ENCODE assay signal across 12 cellular contexts in genomic region chr13:27783111-27783510, GRCh38. TPM values are rescaled to one million over a fixed set of nuclear protein-coding genes. Genes with fewer than 3 reads are reported as not detected.
DNase-seq lines count a peak whose midpoint lies in the region; ATAC-seq and TF ChIP-seq lines count a peak whose summit lies in the region.
"Had no signal": no experiment of that assay in that cellular context is flagged by ENCODE, and none has a peak within 500 bp of the region (broad histone marks: within the 10 kb centered on the region; RNA-seq: fewer than 3 reads in every experiment).

No MANE protein-coding gene starts in this region.

- peak; percentile 4 for TF ChIP-seq CTCF in lung (IDR thresholded peaks at IDR 0.05; ENCODE audit: control extremely low read depth, extremely low read depth)
- TF ChIP-seq CTCF in natural killer cell (IDR thresholded peaks at IDR 0.05): no peak

- peaks cover 37 to 65% of the 10 kb centered on the region in 2 donors for H3K27me3 Mint-ChIP-seq in natural killer cell (ENCODE audit: low read depth in 2 of 2)

- no peak overlapping the region for H3K4me3 Mint-ChIP-seq in stimulated activated effector memory CD8-positive, alpha-beta T cell treated with anti-CD3 and anti-CD28 coated beads, Interleukin-12 subunit alpha, Interleukin-12 subunit beta, amount 100 ng/mL, for 72 hours
- H3K4me3 Mint-ChIP-seq in natural killer cell: no peak overlapping the region
- H3K4me3 Mint-ChIP-seq: IgD-negative memory B cell had no signal

- H3K4me1 Mint-ChIP-seq in stimulated activated effector memory CD8-positive, alpha-beta T cell treated with anti-CD3 and anti-CD28 coated beads, Interleukin-12 subunit alpha, Interleukin-12 subunit beta, amount 100 ng/mL, for 72 hours: no peaks in the 10 kb centered on the region
- no peaks in the 10 kb centered on the region for H3K4me1 Mint-ChIP-seq in natural killer cell

- no peak overlapping the region for H3K4me3 ChIP-seq in lung
- H3K4me3 ChIP-seq: gastrocnemius medialis, ovary, SK-N-MC had no signal

- 30 to 37% methylated on average over 4 of the region's 4 CpGs for WGBS in lung, 2 donors

- H3K9me3 ChIP-seq in lung (ENCODE audit: control insufficient read depth in 2 of 2, insufficient read depth in 1 of 2, low read length in 1 of 2): peaks cover 0 to 2% of the 10 kb centered on the region in 2 donors
- H3K9me3 ChIP-seq: gastrocnemius medialis had no signal

- H3K9me3 Mint-ChIP-seq in stimulated activated effector memory CD8-positive, alpha-beta T cell treated with anti-CD3 and anti-CD28 coated beads, Interleukin-12 subunit alpha, Interleukin-12 subunit beta, amount 100 ng/mL, for 72 hours: no peaks in the 10 kb centered on the region
- no peaks in the 10 kb centered on the region for H3K9me3 Mint-ChIP-seq in natural killer cell

- ATAC-seq in lung (ENCODE audit: insufficient read depth, low FRiP score) (no peak), natural killer cell (no peak)
- no peak for ATAC-seq in stimulated activated effector memory CD8-positive, alpha-beta T cell treated with anti-CD3 and anti-CD28 coated beads, Interleukin-12 subunit alpha, Interleukin-12 subunit beta, amount 100 ng/mL, for 72 hours
- ATAC-seq: gastrocnemius medialis had no signal

- no peaks in the 10 kb centered on the region for H3K36me3 Mint-ChIP-seq in stimulated activated effector memory CD8-positive, alpha-beta T cell treated with anti-CD3 and anti-CD28 coated beads, Interleukin-12 subunit alpha, Interleukin-12 subunit beta, amount 100 ng/mL, for 72 hours
- H3K36me3 Mint-ChIP-seq in natural killer cell: no peaks in the 10 kb centered on the region
- H3K36me3 Mint-ChIP-seq: IgD-negative memory B cell had no signal

- H3K27ac Mint-ChIP-seq in stimulated activated effector memory CD8-positive, alpha-beta T cell treated with anti-CD3 and anti-CD28 coated beads, Interleukin-12 subunit alpha, Interleukin-12 subunit beta, amount 100 ng/mL, for 72 hours: no peak overlapping the region
- H3K27ac Mint-ChIP-seq in natural killer cell: no peak overlapping the region
- H3K27ac Mint-ChIP-seq: IgD-negative memory B cell had no signal

- H3K36me3 ChIP-seq in lung (ENCODE audit: control insufficient read depth in 2 of 2, insufficient read depth in 2 of 2, low read length in 2 of 2): no peaks in the 10 kb centered on the region
- H3K36me3 ChIP-seq: gastrocnemius medialis, ovary had no signal

- intact Hi-C loops in natural killer cell (cut with micrococcal nuclease): no loop called here

- DNase-seq in ELR (ENCODE audit: low read depth): peak; percentile 29
- peak; percentile 18 for DNase-seq in NCI-H345 treated with DMSO at 0.1 percent for 48 hours (lab: John Stamatoyannopoulos, UW; ENCODE audit: unreplicated experiment)
- DNase-seq in cerebellum (ENCODE audit: low spot score): peak; percentile 31
- DNase-seq in lung (ENCODE audit: low spot score): no peak
- no peak for DNase-seq in stimulated activated effector memory CD8-positive, alpha-beta T cell treated with anti-CD3 and anti-CD28 coated beads, Interleukin-12 subunit alpha, Interleukin-12 subunit beta, amount 100 ng/mL, for 72 hours (ENCODE audit: low spot score in 2 of 2)
- DNase-seq in NCI-H1417 treated with DMSO at 0.1 percent for 48 hours (lab: John Stamatoyannopoulos, UW): no peak
- DNase-seq in natural killer cell: no peak
- DNase-seq in putamen (ENCODE audit: low spot score): no peak
- DNase-seq: gastrocnemius medialis, ovary had no signal

- no peaks in the 10 kb centered on the region for H3K27me3 ChIP-seq in lung (ENCODE audit: control insufficient read depth, insufficient read depth)
- H3K27me3 ChIP-seq: ovary had no signal

- no peak overlapping the region for H3K27ac ChIP-seq in lung (ENCODE audit: low read depth in 1 of 2, low read length in 1 of 2)
- H3K27ac ChIP-seq: gastrocnemius medialis, ovary, SK-N-MC had no signal

- no peaks in the 10 kb centered on the region for H3K4me1 ChIP-seq in lung (ENCODE audit: control insufficient read depth in 2 of 2, insufficient read depth in 2 of 2, low read length in 2 of 2)
- H3K4me1 ChIP-seq: gastrocnemius medialis had no signal

RNA-seq across cellular contexts. Expression of gene GSX1, which starts 9.2 kb away (rescaled TPM):
- total RNA-seq in cerebellum (0.36 TPM), lung (not detected), natural killer cell (not detected)
- polyA plus RNA-seq in lung: not detected
- total RNA-seq: gastrocnemius medialis, ovary had no signal
- polyA plus RNA-seq: IgD-negative memory B cell, ovary had no signal

Comparison
In these comparisons a context has a peak if more than half of its experiments do, and no peak if none do; other contexts are left out.
1. DNase-seq: peak in ELR (single experiment), NCI-H345 treated with DMSO at 0.1 percent for 48 hours (single experiment) and cerebellum (single experiment); none in lung (single experiment), stimulated activated effector memory CD8-positive, alpha-beta T cell treated with anti-CD3 and anti-CD28 coated beads, Interleukin-12 subunit alpha, Interleukin-12 subunit beta, amount 100 ng/mL, for 72 hours (0 of 2), NCI-H1417 treated with DMSO at 0.1 percent for 48 hours (single experiment), natural killer cell (single experiment) and putamen (single experiment).